ENCODE assay signal across 23 cellular contexts in genomic region chr14:93096923-93097322, GRCh38.
"Had no signal": no experiment of that assay in that cellular context is flagged by ENCODE, and none has a peak within 500 bp of the region (broad histone marks: within the 10 kb centered on the region; RNA-seq: fewer than 3 reads in every experiment).

No MANE protein-coding gene starts in this region.

- H3K36me3 Mint-ChIP-seq: naive B cell, T-cell had no signal

- H3K4me3 Mint-ChIP-seq: activated naive CD8-positive, alpha-beta T cell treated with anti-CD3 and anti-CD28 coated beads, Interleukin-2, amount 10 ng/mL, durations not matched to agents 7 days and 5 days; activated T-cell treated with anti-CD3 and anti-CD28 coated beads, Interleukin-2, amount 50 U/mL, for 24 hours; dendritic cell treated with granulocyte-macrophage colony-stimulating factor and Interleukin-4, amounts not matched to agents 40 ng/mL and 50 ng/mL, for 4 days; naive B cell; stimulated activated naive B cell treated with anti-CD40 and anti-IgM and Interleukin-4, amounts not matched to agents 10 μg/mL and 1 μg/mL and 100 μg/mL, for 72 hours; T-cell had no signal

- H3K27ac Mint-ChIP-seq: activated T-cell treated with anti-CD3 and anti-CD28 coated beads, Interleukin-2, amount 50 U/mL, for 24 hours; activated T-helper 2 cell treated with anti-CD3 and anti-CD28 coated beads, Interferon-gamma antibody, Interleukin-2, Interleukin-4, amounts not matched to agents 10 μg/mL and 5 μg/mL and 100 μg/mL, durations not matched to agents 14 hours and 24 hours and 36 hours; T-cell had no signal

- H3K4me3 ChIP-seq: lower lobe of right lung, mucosa of descending colon, upper lobe of left lung had no signal

- H3K9me3 Mint-ChIP-seq: activated naive CD8-positive, alpha-beta T cell treated with anti-CD3 and anti-CD28 coated beads, Interleukin-2, amount 10 ng/mL, durations not matched to agents 7 days and 5 days; activated T-cell treated with anti-CD3 and anti-CD28 coated beads, Interleukin-2, amount 50 U/mL, for 24 hours; activated T-helper 2 cell treated with anti-CD3 and anti-CD28 coated beads, Interferon-gamma antibody, Interleukin-2, Interleukin-4, amounts not matched to agents 10 μg/mL and 5 μg/mL and 100 μg/mL, durations not matched to agents 14 hours and 24 hours and 36 hours; dendritic cell treated with granulocyte-macrophage colony-stimulating factor and Interleukin-4, amounts not matched to agents 40 ng/mL and 50 ng/mL, for 4 days; stimulated activated naive B cell treated with anti-CD40 and anti-IgM and Interleukin-4, amounts not matched to agents 10 μg/mL and 1 μg/mL and 100 μg/mL, for 72 hours; T-cell had no signal

- H3K9me3 ChIP-seq: lower lobe of right lung, mucosa of descending colon, upper lobe of left lung had no signal

- H3K36me3 ChIP-seq: lower lobe of right lung, upper lobe of left lung had no signal

- H3K27ac ChIP-seq: lower lobe of right lung, upper lobe of left lung had no signal

- H3K27me3 ChIP-seq: upper lobe of left lung had no signal

- DNase-seq: activated CD8-positive, alpha-beta memory T cell treated with anti-CD3 and anti-CD28 coated beads for 24 hours; activated CD8-positive, alpha-beta memory T cell treated with anti-CD3 and anti-CD28 coated beads, Interleukin-2, amount 50 U/mL, for 4 hours; activated naive CD4-positive, alpha-beta T cell; activated naive CD8-positive, alpha-beta T cell treated with anti-CD3 and anti-CD28 coated beads, Interleukin-2, amount 10 ng/mL, durations not matched to agents 7 days and 5 days; activated T-cell treated with anti-CD3 and anti-CD28 coated beads, Interleukin-2, amount 50 U/mL, for 24 hours; amniotic stem cell; effector CD4-positive, alpha-beta T cell; erythroblast; head of caudate nucleus; islet precursor cell; left colon; lower lobe of right lung; mesendoderm; mucosa of descending colon; naive B cell; occipital lobe; stimulated activated CD4-positive, alpha-beta T cell treated with anti-CD3 and anti-CD28 coated beads, Interleukin-2, amount 100 ng/mL, for 48 hours; stimulated activated CD8-positive, alpha-beta memory T cell treated with anti-CD3 and anti-CD28 coated beads, Interleukin-4, amount 100 ng/mL, for 48 hours; stimulated activated naive B cell treated with anti-CD40 and anti-IgM and Interleukin-4, amounts not matched to agents 10 μg/mL and 1 μg/mL and 100 μg/mL, for 72 hours; T-cell; upper lobe of left lung had no signal

- H3K27me3 Mint-ChIP-seq: activated naive CD8-positive, alpha-beta T cell treated with anti-CD3 and anti-CD28 coated beads, Interleukin-2, amount 10 ng/mL, durations not matched to agents 7 days and 5 days; activated T-cell treated with anti-CD3 and anti-CD28 coated beads, Interleukin-2, amount 50 U/mL, for 24 hours; dendritic cell treated with granulocyte-macrophage colony-stimulating factor and Interleukin-4, amounts not matched to agents 40 ng/mL and 50 ng/mL, for 4 days; naive B cell; stimulated activated naive B cell treated with anti-CD40 and anti-IgM and Interleukin-4, amounts not matched to agents 10 μg/mL and 1 μg/mL and 100 μg/mL, for 72 hours; T-cell had no signal

- ATAC-seq: left colon; lower lobe of right lung; mucosa of descending colon; stimulated activated naive B cell treated with anti-CD40 and anti-IgM and Interleukin-4, amounts not matched to agents 10 μg/mL and 1 μg/mL and 100 μg/mL, for 72 hours; T-cell had no signal
